In genomic region chr19:33509774-33510173, GRCh38 we compare ENCODE assay signal across 18 cellular contexts. TPM values are rescaled to one million over a fixed set of nuclear protein-coding genes. Genes with fewer than 3 reads are reported as not detected.
DNase-seq lines count a peak whose midpoint lies in the region; ATAC-seq lines count a peak whose summit lies in the region.
"Had no signal": no experiment of that assay in that cellular context is flagged by ENCODE, and none has a peak within 500 bp of the region (broad histone marks: within the 10 kb centered on the region; RNA-seq: fewer than 3 reads in every experiment).

No MANE protein-coding gene starts in this region.

- no peak overlapping the region for H2AK5ac ChIP-seq in trophoblast cell (ENCODE audit: low read length)

- H3K27ac Mint-ChIP-seq in immature natural killer cell = no peak overlapping the region

- H2BK120ac ChIP-seq in trophoblast cell (ENCODE audit: insufficient read depth, low read length, poor library complexity) = no peak overlapping the region

- H3K23ac ChIP-seq in trophoblast cell (ENCODE audit: low read length) = no peak overlapping the region

- H3K4me3 ChIP-seq in ACC112 (ENCODE audit: low read depth, low read length) = no peak overlapping the region
- no peak overlapping the region for H3K4me3 ChIP-seq in esophagus (ENCODE audit: low read depth in 1 of 2, low read length in 2 of 2)
- no peak overlapping the region for H3K4me3 ChIP-seq in trophoblast cell (ENCODE audit: low read depth, low read length)
- H3K4me3 ChIP-seq: GM12878 had no signal

- H4K12ac ChIP-seq in trophoblast cell (ENCODE audit: low read depth, low read length) = no peak overlapping the region

- H3K36me3 Mint-ChIP-seq in immature natural killer cell = peaks cover 0 to 5% (median 0%) of the 10 kb centered on the region in 3 donors

- H3K9me3 ChIP-seq in esophagus (ENCODE audit: control insufficient read depth in 2 of 2, insufficient read depth in 1 of 2, low read depth in 1 of 2, low read length in 1 of 2) (no peaks in the 10 kb centered on the region), trophoblast cell (ENCODE audit: insufficient read depth, low read depth, low read length) (peaks cover 4% of the 10 kb centered on the region)

- H3K14ac ChIP-seq in trophoblast cell (ENCODE audit: low read length) = no peak overlapping the region

- no peak overlapping the region for H2AFZ ChIP-seq in ACC112 (ENCODE audit: low read length, unreplicated experiment)
- no peak overlapping the region for H2AFZ ChIP-seq in trophoblast cell (ENCODE audit: insufficient read depth, low read length, poor library complexity)

- H3K4me3 Mint-ChIP-seq in immature natural killer cell = no peak overlapping the region
- H3K4me3 Mint-ChIP-seq: CD4-positive, alpha-beta memory T cell; HFFc6 had no signal

- H3K27ac ChIP-seq in ACC112 (ENCODE audit: low read depth, low read length) (peak overlapping the region; percentile 77; the same call in 1 of the 2 replicates), esophagus (ENCODE audit: low read depth in 2 of 2, low read length in 1 of 2) (peak overlapping the region; percentile 28 to 49), trophoblast cell (ENCODE audit: low read depth, low read length) (no peak overlapping the region)

- H3K4ac ChIP-seq in trophoblast cell (ENCODE audit: low read depth, low read length) = no peak overlapping the region

- no peak overlapping the region for H4K8ac ChIP-seq in trophoblast cell (ENCODE audit: low read depth, low read length)

- H3K4me1 Mint-ChIP-seq in immature natural killer cell = peaks cover 14 to 19% of the 10 kb centered on the region in 2 donors

- no peak for ATAC-seq in HG02763 (IDR thresholded peaks at IDR 0.05; ENCODE audit: unreplicated experiment)
- ATAC-seq: GM12878, PC-3 had no signal

- 56 to 69% methylated on average over 15 of the region's 15 CpGs for WGBS in esophagus, 2 donors
- WGBS in trophoblast cell (ENCODE audit: extremely low coverage, insufficient coverage, insufficient read length) = no CpG with 5 or more reads among the region's 15 CpGs

- H3K4me1 ChIP-seq in ACC112 (ENCODE audit: control insufficient read depth, insufficient read depth, low read length, unreplicated experiment) = peaks cover 26% of the 10 kb centered on the region
- peaks cover 8 to 36% of the 10 kb centered on the region in 2 donors for H3K4me1 ChIP-seq in esophagus (ENCODE audit: control insufficient read depth in 2 of 2, insufficient read depth in 2 of 2, low read length in 1 of 2)
- H3K4me1 ChIP-seq in trophoblast cell (ENCODE audit: control insufficient read depth in 1 of 2, insufficient read depth in 2 of 2, low read length in 2 of 2) = peaks cover 15 to 18% of the 10 kb centered on the region in 2 experiments

- H3K4me2 ChIP-seq in trophoblast cell (ENCODE audit: low read length) = no peak overlapping the region

- H3K79me2 ChIP-seq in ACC112 (ENCODE audit: control insufficient read depth, insufficient read depth, low read length, unreplicated experiment) (peaks cover 4% of the 10 kb centered on the region), trophoblast cell (ENCODE audit: control insufficient read depth, insufficient read depth, low read length, poor library complexity) (no peaks in the 10 kb centered on the region)

- H2BK12ac ChIP-seq in trophoblast cell (ENCODE audit: low read length) = no peak overlapping the region

- H3K27me3 Mint-ChIP-seq in immature natural killer cell (ENCODE audit: low read depth in 3 of 3) = peaks cover 0 to 2% (median 0%) of the 10 kb centered on the region in 3 donors
- H3K27me3 Mint-ChIP-seq: CD4-positive, alpha-beta memory T cell had no signal

- H3K79me1 ChIP-seq in trophoblast cell (ENCODE audit: low read length) = no peaks in the 10 kb centered on the region

- no peak overlapping the region for H3K18ac ChIP-seq in trophoblast cell (ENCODE audit: low read length)

- H4K91ac ChIP-seq in trophoblast cell (ENCODE audit: low read depth, low read length) = no peak overlapping the region

- H3K9me3 Mint-ChIP-seq in immature natural killer cell = no peaks in the 10 kb centered on the region
- H3K9me3 Mint-ChIP-seq: HFFc6 had no signal

- peak; percentile 1 for DNase-seq in NCI-H1417 treated with DMSO at 0.1 percent for 48 hours (lab: John Stamatoyannopoulos, UW)
- DNase-seq in trophoblast cell = peak; percentile 69 to 85
- DNase-seq in NCI-H146 (lab: John Stamatoyannopoulos, UW) = no peak
- DNase-seq in C1 segment of cervical spinal cord (lab: John Stamatoyannopoulos, UW) = no peak
- no peak for DNase-seq in immature natural killer cell
- DNase-seq: CD4-positive, alpha-beta memory T cell; DMS53; HFFc6; KG1; MV-4-11; NCI-H1930; NCI-H226; NCI-H524; PC-3 had no signal

- H3K27me3 ChIP-seq in ACC112 (ENCODE audit: insufficient read depth, low read length) (no peaks in the 10 kb centered on the region), esophagus (ENCODE audit: control insufficient read depth in 1 of 2, insufficient read depth in 2 of 2, low read length in 2 of 2) (no peaks in the 10 kb centered on the region), trophoblast cell (ENCODE audit: insufficient read depth, low read length) (no peaks in the 10 kb centered on the region)

- no peak overlapping the region for H2BK5ac ChIP-seq in trophoblast cell (ENCODE audit: low read depth, low read length, poor library complexity)

- no peaks in the 10 kb centered on the region for H3K36me3 ChIP-seq in ACC112 (ENCODE audit: insufficient read depth, low read length)
- H3K36me3 ChIP-seq in esophagus (ENCODE audit: control insufficient read depth in 2 of 2, insufficient read depth in 2 of 2, low read length in 1 of 2) = peaks cover 0 to 9% of the 10 kb centered on the region in 2 donors
- peaks cover 0 to 2% of the 10 kb centered on the region in 2 experiments for H3K36me3 ChIP-seq in trophoblast cell (ENCODE audit: control insufficient read depth in 1 of 2, insufficient read depth in 2 of 2, low read length in 2 of 2)

- no peak overlapping the region for H3K9ac ChIP-seq in trophoblast cell (ENCODE audit: low read length)

RNA-seq across cellular contexts. Expression of gene PEPD, which starts 11.8 kb away (rescaled TPM):
- polyA plus RNA-seq in esophagus = 10 to 100 TPM; 26.8 to 38.6 TPM
- 37.8 and 39.4 TPM in 2 replicates for polyA plus RNA-seq in trophoblast cell (2013)
- 100 to 1,000 TPM; 135 to 181 (median 142) TPM for polyA plus RNA-seq in immature natural killer cell

Comparison
In these comparisons a context has a peak if more than half of its experiments do, and no peak if none do; other contexts are left out.
1. DNase-seq: peak in NCI-H1417 treated with DMSO at 0.1 percent for 48 hours (single experiment) and trophoblast cell (2 of 2); none in NCI-H146 (single experiment), C1 segment of cervical spinal cord (0 of 14) and immature natural killer cell (0 of 3).